8 cellular contexts compared by ENCODE assay signal in the genomic region with DNA sequence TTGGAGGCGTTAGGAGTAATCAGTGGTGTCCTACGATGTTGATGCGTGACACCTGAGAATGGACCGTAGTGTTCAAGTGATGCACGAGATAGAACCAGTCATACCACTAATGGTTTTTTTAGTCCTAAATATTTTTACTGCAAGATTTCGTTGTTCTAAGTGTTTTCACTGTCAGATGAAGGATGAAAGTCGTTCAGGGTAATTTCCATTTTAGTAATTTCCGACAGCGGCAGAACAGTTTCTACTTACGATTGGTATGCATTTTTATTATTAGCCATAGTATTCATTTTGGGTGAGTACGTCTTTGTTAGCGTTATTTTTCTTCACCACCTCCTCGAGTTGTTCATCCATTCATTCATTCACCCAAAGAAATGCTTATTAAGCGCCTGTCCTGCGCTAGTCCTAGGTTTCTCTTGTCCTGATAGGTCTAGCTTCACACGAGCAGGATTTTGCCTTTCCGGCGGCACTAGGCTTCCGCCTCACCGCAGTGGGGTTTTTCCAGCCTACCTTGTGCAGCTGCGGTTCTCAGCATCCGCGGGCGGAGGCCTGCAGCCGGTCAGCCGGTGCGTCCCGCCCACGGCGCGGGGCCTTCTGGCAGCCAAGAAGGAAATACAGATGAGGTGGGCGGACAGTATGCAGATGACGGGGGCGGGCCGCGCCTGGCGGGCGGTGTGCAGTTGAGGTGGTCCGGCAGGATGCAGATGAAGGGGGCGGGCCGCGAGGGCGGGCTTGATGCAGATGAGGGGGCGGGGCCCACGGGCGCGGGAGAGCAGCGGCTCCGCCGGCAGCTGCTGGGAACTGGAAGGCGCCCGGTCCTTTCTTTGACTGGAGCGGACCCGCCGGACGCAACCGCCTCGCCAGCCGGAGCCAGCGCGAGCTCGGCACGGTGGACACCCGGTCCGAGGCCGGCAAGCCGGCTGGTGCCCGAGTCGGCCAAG.
DNase-seq lines count a peak whose midpoint lies in the region; TF ChIP-seq lines count a peak whose summit lies in the region.

No MANE protein-coding gene starts in this region.

- H2AK5ac ChIP-seq in H9 (ENCODE audit: insufficient read length, low read length), result no peak overlapping the region

- H3K4me2 ChIP-seq in H9 (ENCODE audit: insufficient read depth, insufficient read length, low read length) (peak overlapping the region; percentile 90), MM.1S (ENCODE audit: low read depth, low read length) (peak overlapping the region; percentile 88)

- H3K23ac ChIP-seq in H9 (ENCODE audit: insufficient read length, low read depth, low read length), result no peak overlapping the region

- H2BK120ac ChIP-seq in H9 (ENCODE audit: low read depth, low read length, poor library complexity, severe bottlenecking), result no peak overlapping the region

- H2BK15ac ChIP-seq in H9 (ENCODE audit: low read depth, low read length), result no peak overlapping the region

- H3F3A ChIP-seq in MM.1S (ENCODE audit: insufficient read depth, low read length), result peaks cover 25% of the 10 kb centered on the region

- no peaks in the 10 kb centered on the region for H3K9me3 ChIP-seq in H9 (ENCODE audit: control insufficient read depth, low read depth, low read length)
- no peaks in the 10 kb centered on the region for H3K9me3 ChIP-seq in MM.1S (replicated peaks; ENCODE audit: insufficient read depth, low read length)
- H3K9me3 ChIP-seq in SJSA1 (replicated peaks), result no peaks in the 10 kb centered on the region
- no peaks in the 10 kb centered on the region for H3K9me3 ChIP-seq in neutrophil

- TF ChIP-seq CTCF in H9 (conservative IDR thresholded peaks at IDR 0.05) (no peak), MM.1S (IDR thresholded peaks at IDR 0.05; ENCODE audit: low read length) (no peak), neutrophil (IDR thresholded peaks at IDR 0.05) (peak; percentile 35)

- WGBS in H9 (ENCODE audit: extremely low coverage, insufficient read length, low lambda C conversion rate), result no CpG with 5 or more reads among the region's 69 CpGs

- no peak overlapping the region for H2BK5ac ChIP-seq in H9 (ENCODE audit: insufficient read length, low read length)

- H4K5ac ChIP-seq in H9 (ENCODE audit: insufficient read length, low read depth, low read length), result no peak overlapping the region

- H3K79me2 ChIP-seq in H9 (ENCODE audit: insufficient read depth, low read length) (peaks cover 7% of the 10 kb centered on the region; the same call in 1 of the 2 replicates), MM.1S (ENCODE audit: low read length) (peaks cover 46% of the 10 kb centered on the region)

- in situ Hi-C loops in G401 (cut with HindIII; ENCODE audit: low sequenced_read_pairs), result no loop called here

- CTCF ChIA-PET in activated naive CD4-positive, alpha-beta T cell treated with anti-CD3 and anti-CD28 coated beads, Interleukin-2, amount 10 ng/mL, durations not matched to agents 7 days and 5 days (lab: Charles Lee), result no interaction called here

- H3K9me2 ChIP-seq in MM.1S (replicated peaks; ENCODE audit: insufficient read depth, low read length), result no peaks in the 10 kb centered on the region

- H3K9me3 Mint-ChIP-seq in H9, result no peaks in the 10 kb centered on the region
- H3K9me3 Mint-ChIP-seq in activated naive CD4-positive, alpha-beta T cell treated with anti-CD3 and anti-CD28 coated beads, Interleukin-2, amount 10 ng/mL, durations not matched to agents 7 days and 5 days, result no peaks in the 10 kb centered on the region

- H3K4me3 ChIP-seq in MM.1S (ENCODE audit: low read length) (peak overlapping the region; percentile 74), SJSA1 (peak overlapping the region; percentile 85), neutrophil (ENCODE audit: low read depth in 1 of 2, low read length in 1 of 2) (peak overlapping the region; percentile 42 to 76)

- no peaks in the 10 kb centered on the region; the same call in none of the 2 replicates for H3K27me3 Mint-ChIP-seq in H9 (ENCODE audit: low read depth)
- peaks cover 34% of the 10 kb centered on the region for H3K27me3 Mint-ChIP-seq in activated naive CD4-positive, alpha-beta T cell treated with anti-CD3 and anti-CD28 coated beads, Interleukin-2, amount 10 ng/mL, durations not matched to agents 7 days and 5 days

- H3K18ac ChIP-seq in H9 (ENCODE audit: insufficient read length, low read depth, low read length), result peak overlapping the region; percentile 96

- H3K14ac ChIP-seq in H9 (ENCODE audit: insufficient read depth, low read length), result peak overlapping the region; percentile 93; the same call in 1 of the 2 replicates

- no peak overlapping the region for H2BK12ac ChIP-seq in H9 (ENCODE audit: insufficient read length, low read depth, low read length)

- DNase-seq in G401 (ENCODE audit: low spot score), result peak; percentile 70
- peak; percentile 100 for DNase-seq in H9
- peak; percentile 99 for DNase-seq in MM.1S
- DNase-seq in SJSA1 (ENCODE audit: low read depth in 1 of 2, low spot score in 2 of 2), result peak; percentile 87 to 98
- DNase-seq in activated naive CD4-positive, alpha-beta T cell treated with anti-CD3 and anti-CD28 coated beads, Interleukin-2, amount 10 ng/mL, durations not matched to agents 7 days and 5 days, result peak; percentile 98
- DNase-seq in germinal center (ENCODE audit: low spot score), result peak; percentile 97
- peak; percentile 62 to 99 (median 94) for DNase-seq in substantia nigra (lab: John Stamatoyannopoulos, UW)

- H3K27ac ChIP-seq in H9 (ENCODE audit: insufficient read length, low read depth, low read length) (peak overlapping the region; percentile 60), MM.1S (ENCODE audit: low read length) (peak overlapping the region; percentile 77), SJSA1 (peak overlapping the region; percentile 77), neutrophil (peak overlapping the region; percentile 58), substantia nigra (ENCODE audit: low read depth, low read length, poor library complexity, severe bottlenecking) (peak overlapping the region; percentile 58)

- H3K36me3 Mint-ChIP-seq in H9 (ENCODE audit: insufficient read depth in 1 of 3, low read depth in 3 of 3), result peaks cover 8 to 16% (median 9%) of the 10 kb centered on the region in 3 experiments; a peak in 6 of 7 replicates
- no peaks in the 10 kb centered on the region for H3K36me3 Mint-ChIP-seq in activated naive CD4-positive, alpha-beta T cell treated with anti-CD3 and anti-CD28 coated beads, Interleukin-2, amount 10 ng/mL, durations not matched to agents 7 days and 5 days

- H3K4ac ChIP-seq in H9 (ENCODE audit: low read depth, low read length), result no peak overlapping the region

- H4K20me1 ChIP-seq in H9 (ENCODE audit: control insufficient read depth, insufficient read depth, insufficient read length) (no peaks in the 10 kb centered on the region), MM.1S (ENCODE audit: insufficient read depth, low read length) (no peaks in the 10 kb centered on the region)

- peak overlapping the region; percentile 31 to 88 (median 75); a peak in 4 of 7 replicates for H3K27ac Mint-ChIP-seq in H9
- no peak overlapping the region for H3K27ac Mint-ChIP-seq in activated naive CD4-positive, alpha-beta T cell treated with anti-CD3 and anti-CD28 coated beads, Interleukin-2, amount 10 ng/mL, durations not matched to agents 7 days and 5 days

- H3K4me1 Mint-ChIP-seq in H9, result peaks cover 22 to 28% of the 10 kb centered on the region in 2 experiments
- peaks cover 4% of the 10 kb centered on the region for H3K4me1 Mint-ChIP-seq in activated naive CD4-positive, alpha-beta T cell treated with anti-CD3 and anti-CD28 coated beads, Interleukin-2, amount 10 ng/mL, durations not matched to agents 7 days and 5 days

- H3K4me3 Mint-ChIP-seq in H9, result no peak overlapping the region
- H3K4me3 Mint-ChIP-seq in activated naive CD4-positive, alpha-beta T cell treated with anti-CD3 and anti-CD28 coated beads, Interleukin-2, amount 10 ng/mL, durations not matched to agents 7 days and 5 days, result no peak overlapping the region

- H2AFZ ChIP-seq in H9 (ENCODE audit: low read length) (no peak overlapping the region), MM.1S (ENCODE audit: low read length) (peak overlapping the region; percentile 68)

- H3T11ph ChIP-seq in H9 (ENCODE audit: low read length), result no peak overlapping the region

- no peak overlapping the region for H2BK20ac ChIP-seq in H9 (ENCODE audit: low read depth, low read length, poor library complexity, severe bottlenecking)

- H3K79me1 ChIP-seq in H9 (ENCODE audit: insufficient read depth, low read depth, low read length, poor library complexity, severe bottlenecking), result peaks cover 9% of the 10 kb centered on the region

- H3K23me2 ChIP-seq in H9 (ENCODE audit: insufficient read length, low read depth, low read length, poor library complexity, severe bottlenecking), result peaks cover 8% of the 10 kb centered on the region

- H4K8ac ChIP-seq in H9 (replicated peaks; ENCODE audit: insufficient read length, low read depth, low read length), result no peak overlapping the region

- no peak overlapping the region for H3K56ac ChIP-seq in H9 (ENCODE audit: insufficient read length, low read depth, low read length)

- no peak overlapping the region for H4K91ac ChIP-seq in H9 (ENCODE audit: insufficient read length, low read depth, low read length)

- H3K27me3 ChIP-seq in H9 (ENCODE audit: insufficient read depth, low read length) (no peaks in the 10 kb centered on the region), MM.1S (replicated peaks; ENCODE audit: insufficient read depth, low read length) (no peaks in the 10 kb centered on the region), SJSA1 (replicated peaks) (no peaks in the 10 kb centered on the region), neutrophil (peaks cover 38% of the 10 kb centered on the region)

- H3K36me3 ChIP-seq in MM.1S (replicated peaks; ENCODE audit: insufficient read depth, low read length) (no peaks in the 10 kb centered on the region), SJSA1 (peaks cover 6% of the 10 kb centered on the region), neutrophil (no peaks in the 10 kb centered on the region)

- H3K9ac ChIP-seq in H9 (ENCODE audit: extremely low read depth, insufficient read length, low read length) (peak overlapping the region; percentile 86), MM.1S (ENCODE audit: low read length) (peak overlapping the region; percentile 66)

- no peaks in the 10 kb centered on the region for H3K4me1 ChIP-seq in H9 (ENCODE audit: insufficient read depth, low read length)
- H3K4me1 ChIP-seq in MM.1S (ENCODE audit: low read length), result peaks cover 25% of the 10 kb centered on the region
- H3K4me1 ChIP-seq in SJSA1 (replicated peaks), result peaks cover 8% of the 10 kb centered on the region
- peaks cover 8 to 25% of the 10 kb centered on the region in 2 experiments for H3K4me1 ChIP-seq in neutrophil (ENCODE audit: control insufficient read depth in 1 of 2, insufficient read depth in 1 of 2, low read depth in 1 of 2, low read length in 1 of 2)

Comparison
In these comparisons a context has a peak if more than half of its experiments do, and no peak if none do; other contexts are left out.
1. Peak in every context shown above with its lines: DNase-seq, H3K4me3 ChIP-seq and H3K27ac ChIP-seq.